9 cellular contexts compared by ENCODE assay signal in the genomic region with DNA sequence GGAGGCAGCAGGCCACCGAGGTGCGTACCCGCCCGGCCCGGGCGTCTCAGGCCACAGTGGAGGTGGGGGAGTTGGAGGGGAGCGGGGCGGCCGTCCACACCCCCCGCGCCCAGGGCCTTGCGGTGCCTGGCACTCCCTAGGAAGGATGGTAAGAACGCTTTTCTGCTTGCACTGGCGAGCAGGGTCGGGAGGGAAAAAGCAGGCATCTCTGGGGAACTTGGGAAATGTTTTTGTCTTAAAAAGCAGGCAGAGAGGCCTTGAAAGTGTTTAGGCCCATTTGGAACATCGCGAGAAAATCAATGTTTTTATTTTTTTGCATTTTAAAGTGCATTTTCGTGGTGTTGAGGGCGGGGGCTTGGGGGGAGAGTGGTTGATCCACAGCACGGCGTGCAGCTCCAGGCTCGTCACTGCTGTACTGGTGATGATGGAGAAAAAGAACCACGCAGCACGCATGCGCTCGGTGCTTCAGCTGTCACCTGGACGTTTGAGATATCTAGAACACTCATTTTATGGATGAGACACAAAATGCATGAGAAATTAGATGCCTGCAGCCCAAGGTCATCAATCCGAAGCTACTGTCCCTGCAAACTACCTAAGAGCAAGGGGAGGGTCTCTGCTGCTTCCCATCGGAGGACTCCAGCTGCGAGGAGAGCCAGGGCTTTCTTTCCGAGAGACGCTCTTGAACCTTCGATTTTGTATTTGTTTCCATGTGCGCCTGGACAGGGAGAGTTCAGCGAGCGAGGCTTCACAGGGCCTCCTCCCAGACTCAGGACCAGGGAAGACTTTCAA. TPM values are rescaled to one million over a fixed set of nuclear protein-coding genes. Genes with fewer than 3 reads are reported as not detected.
A peak's percentile ranks its signal among the peaks of the same experiment; 100 is the strongest.
DNase-seq lines count a peak whose midpoint lies in the region; ATAC-seq and TF ChIP-seq lines count a peak whose summit lies in the region.
"Had no signal": no experiment of that assay in that cellular context is flagged by ENCODE, and none has a peak within 500 bp of the region (broad histone marks: within the 10 kb centered on the region; RNA-seq: fewer than 3 reads in every experiment).

No MANE protein-coding gene starts in this region.

- H3K36me3 ChIP-seq in urinary bladder (ENCODE audit: insufficient read depth): no peaks in the 10 kb centered on the region

- ATAC-seq in right cardiac atrium: peak in 1 of 2 donors; percentile 10
- no peak for ATAC-seq in natural killer cell treated with Interleukin-12 subunit alpha and Interleukin-12 subunit beta and Interleukin-15 and Interleukin-18, amount 100 ng/mL, for 72 hours

- H3K27me3 Mint-ChIP-seq in natural killer cell treated with Interleukin-12 subunit alpha and Interleukin-12 subunit beta and Interleukin-15 and Interleukin-18, amount 100 ng/mL, for 72 hours: peaks cover 59 to 84% of the 10 kb centered on the region in 2 donors
- peaks cover 19% of the 10 kb centered on the region for H3K27me3 Mint-ChIP-seq in HFFc6 (ENCODE audit: insufficient read depth)

- H3K27ac Mint-ChIP-seq in natural killer cell treated with Interleukin-12 subunit alpha and Interleukin-12 subunit beta and Interleukin-15 and Interleukin-18, amount 100 ng/mL, for 72 hours: no peak overlapping the region
- H3K27ac Mint-ChIP-seq in HFFc6: no peak overlapping the region

- TF ChIP-seq CTCF in dorsolateral prefrontal cortex (IDR thresholded peaks at IDR 0.05 in 54 of 56, conservative IDR thresholded peaks at IDR 0.05 in 2 of 56; ENCODE audit: low read depth in 1 of 56, partially characterized antibody in 56 of 56) (peak in 17 of 56 donors; percentile 2 to 63 (median 34)), HFFc6 (IDR thresholded peaks at IDR 0.05) (no peak)

- no peaks in the 10 kb centered on the region for H3K9me3 Mint-ChIP-seq in natural killer cell treated with Interleukin-12 subunit alpha and Interleukin-12 subunit beta and Interleukin-15 and Interleukin-18, amount 100 ng/mL, for 72 hours
- peaks cover 30% of the 10 kb centered on the region for H3K9me3 Mint-ChIP-seq in HFFc6

- peaks cover 2% of the 10 kb centered on the region for H3K27me3 ChIP-seq in right cardiac atrium (ENCODE audit: control insufficient read depth, insufficient read depth)
- H3K27me3 ChIP-seq in dorsolateral prefrontal cortex: peaks cover 3 to 98% (median 82%) of the 10 kb centered on the region in 45 donors

- peak overlapping the region; percentile 47 for H3K4me3 Mint-ChIP-seq in natural killer cell treated with Interleukin-12 subunit alpha and Interleukin-12 subunit beta and Interleukin-15 and Interleukin-18, amount 100 ng/mL, for 72 hours
- no peak overlapping the region for H3K4me3 Mint-ChIP-seq in HFFc6

- H3K4me3 ChIP-seq in right cardiac atrium (ENCODE audit: low read length) (peak overlapping the region; percentile 27), dorsolateral prefrontal cortex (peak overlapping the region; percentile 24 to 71 (median 52)), urinary bladder (ENCODE audit: low read depth, low read length) (peak overlapping the region; percentile 15)

- intact Hi-C loops in right cardiac atrium (cut with DNase I) (no loop called here), cardiac septum (cut with DNase I) (no loop called here), dorsolateral prefrontal cortex (cut with DNase I) (loop anchor here in 1 of 2 donors (2.0 kb wide), 1 partner anchor 30 kb away; no protein-coding TSS in a partner anchor)

- WGBS in right cardiac atrium: 5% methylated on average over 36 of the region's 36 CpGs
- 5% methylated on average over 36 of the region's 36 CpGs for WGBS in urinary bladder

- H3K4me1 Mint-ChIP-seq in natural killer cell treated with Interleukin-12 subunit alpha and Interleukin-12 subunit beta and Interleukin-15 and Interleukin-18, amount 100 ng/mL, for 72 hours (ENCODE audit: low read depth in 2 of 2): peaks cover 32 to 39% of the 10 kb centered on the region in 2 donors
- peaks cover 5% of the 10 kb centered on the region; the same call in 1 of the 2 replicates for H3K4me1 Mint-ChIP-seq in HFFc6 (ENCODE audit: low read depth)

- H3K27ac ChIP-seq in right cardiac atrium (ENCODE audit: low read length) (no peak overlapping the region), dorsolateral prefrontal cortex (peak overlapping the region in 58 of 59 donors; percentile 11 to 95 (median 84)), urinary bladder (ENCODE audit: low read depth) (no peak overlapping the region)

- H3K9me3 ChIP-seq in right cardiac atrium (ENCODE audit: control insufficient read depth, low read length): no peaks in the 10 kb centered on the region

- H3K36me3 Mint-ChIP-seq in natural killer cell treated with Interleukin-12 subunit alpha and Interleukin-12 subunit beta and Interleukin-15 and Interleukin-18, amount 100 ng/mL, for 72 hours: peaks cover 11% of the 10 kb centered on the region
- peaks cover 6% of the 10 kb centered on the region; the same call in 1 of the 2 replicates for H3K36me3 Mint-ChIP-seq in HFFc6 (ENCODE audit: low read depth)

- DNase-seq in right cardiac atrium (peak in 1 of 3 donors; percentile 14), cardiac septum (ENCODE audit: low spot score) (no peak), dorsolateral prefrontal cortex (peak in 1 of 10 donors; percentile 61), HFFc6 (no peak), GM19240 (ENCODE audit: insufficient read length, low spot score) (no peak)
- DNase-seq in natural killer cell treated with Interleukin-12 subunit alpha and Interleukin-12 subunit beta and Interleukin-15 and Interleukin-18, amount 100 ng/mL, for 72 hours (ENCODE audit: low spot score): no peak
- DNase-seq in activated effector memory CD4-positive, alpha-beta T cell treated with Interleukin-2 at 50 U/mL for 16 hours: no peak

- H3K4me1 ChIP-seq in right cardiac atrium (ENCODE audit: control insufficient read depth, insufficient read depth, low read length) (peaks cover 6% of the 10 kb centered on the region), urinary bladder (ENCODE audit: insufficient read depth) (no peaks in the 10 kb centered on the region)

RNA-seq across cellular contexts. Expression of a gene that starts 2.2 kb away (rescaled TPM):
- not detected for total RNA-seq in right cardiac atrium
- 0.09 TPM for polyA plus RNA-seq in right cardiac atrium
- total RNA-seq in cardiac septum: 0.19 TPM
- 10 to 100 TPM in 3 of 120 experiments, 1 to 10 TPM in 106, under 1 TPM in 10, not detected in 1; 0.32 to 18.3 (median 3.5) TPM for total RNA-seq in dorsolateral prefrontal cortex
- total RNA-seq in natural killer cell treated with Interleukin-12 subunit alpha and Interleukin-12 subunit beta and Interleukin-15 and Interleukin-18, amount 100 ng/mL, for 72 hours: not detected
- 1.0 TPM for total RNA-seq in urinary bladder
- polyA plus RNA-seq in urinary bladder: 0.10 TPM
- total RNA-seq in HFFc6 (2021; fragmentation: NEBNext Ultra II Directional; extraction: Animal tissue kit (Norgen Biotek cat#: 25700)): not detected
- total RNA-seq: mononuclear cell had no signal

Comparison
In these comparisons a context has a peak if more than half of its experiments do, and no peak if none do; other contexts are left out.
1. H3K27ac ChIP-seq: peak in dorsolateral prefrontal cortex (58 of 59); none in right cardiac atrium (single experiment) and urinary bladder (single experiment).
2. Peak in every context shown above with its lines, with median percentiles within 50 percentile points of each other: H3K4me3 ChIP-seq.